24 cellular contexts compared by ENCODE assay signal in genomic region chr2:48474599-48475298, GRCh38. TPM values are rescaled to one million over a fixed set of nuclear protein-coding genes. Genes with fewer than 3 reads are reported as not detected.
DNase-seq lines count a peak whose midpoint lies in the region; ATAC-seq and TF ChIP-seq lines count a peak whose summit lies in the region.
"Had no signal": no experiment of that assay in that cellular context is flagged by ENCODE, and none has a peak within 500 bp of the region (broad histone marks: within the 10 kb centered on the region; RNA-seq: fewer than 3 reads in every experiment).

No MANE protein-coding gene starts in this region.

- ATAC-seq in left lung (no peak), HG03095 (IDR thresholded peaks at IDR 0.05; ENCODE audit: unreplicated experiment) (no peak), GM19397 (IDR thresholded peaks at IDR 0.05; ENCODE audit: unreplicated experiment) (no peak)
- ATAC-seq: activated CD4-positive, CD25-positive, alpha-beta regulatory T cell treated with anti-CD3 and anti-CD28 coated beads, Interleukin-2, amount 50 U/mL, for 24 hours; stimulated activated memory B cell treated with anti-CD40 and anti-IgM and Interleukin-4, amounts not matched to agents 10 μg/mL and 1 μg/mL and 100 μg/mL, for 72 hours had no signal

- H3K36me3 ChIP-seq in adipocyte (ENCODE audit: control insufficient read depth, insufficient read depth, low read length, severe bottlenecking) (peaks cover 17% of the 10 kb centered on the region), left lung (peaks cover 0 to 66% of the 10 kb centered on the region in 2 donors), smooth muscle cell (ENCODE audit: low read depth) (no peaks in the 10 kb centered on the region), OCI-LY7 (ENCODE audit: insufficient read depth, low read length) (peaks cover 53% of the 10 kb centered on the region)

- POLR2A ChIA-PET in OCI-LY7 (lab: Charles Lee), result no interaction called here

- peak overlapping the region; percentile 39 for H3K4me2 ChIP-seq in smooth muscle cell
- no peak overlapping the region for H3K4me2 ChIP-seq in OCI-LY7 (ENCODE audit: low read length)

- H4K20me1 ChIP-seq in smooth muscle cell (ENCODE audit: low read depth) (no peaks in the 10 kb centered on the region), OCI-LY7 (ENCODE audit: insufficient read depth, low read length) (no peaks in the 10 kb centered on the region)

- intact Hi-C loops in left lung (cut with DNase I), result no loop called here
- intact Hi-C loops in OCI-LY7 (cut with micrococcal nuclease; ENCODE audit: unreplicated experiment), result no loop called here

- no peak overlapping the region for H2AFZ ChIP-seq in smooth muscle cell (ENCODE audit: low read depth)
- no peak overlapping the region for H2AFZ ChIP-seq in OCI-LY7 (ENCODE audit: low read length)

- peaks cover 8% of the 10 kb centered on the region for H3F3A ChIP-seq in smooth muscle cell (ENCODE audit: low read depth)

- H3K4me1 ChIP-seq in adipocyte (ENCODE audit: control insufficient read depth, insufficient read depth, low read length), result peaks cover 15% of the 10 kb centered on the region
- H3K4me1 ChIP-seq in left lung, result peaks cover 0 to 2% of the 10 kb centered on the region in 2 donors
- H3K4me1 ChIP-seq in smooth muscle cell (ENCODE audit: low read depth), result peaks cover 5% of the 10 kb centered on the region
- no peaks in the 10 kb centered on the region for H3K4me1 ChIP-seq in OCI-LY7 (ENCODE audit: insufficient read depth, low read length, poor library complexity, severe bottlenecking)
- H3K4me1 ChIP-seq: tibial nerve had no signal

- TF ChIP-seq CTCF in fibroblast of pulmonary artery (IDR thresholded peaks at IDR 0.05; ENCODE audit: low read length, missing control alignments) (no peak), left lung (IDR thresholded peaks at IDR 0.05) (no peak), smooth muscle cell (IDR thresholded peaks at IDR 0.05; ENCODE audit: borderline replicate concordance, insufficient read depth, poor library complexity, severe bottlenecking) (no peak), OCI-LY7 (conservative IDR thresholded peaks at IDR 0.05; ENCODE audit: low read length) (no peak)

- no TSS peak for BruUV-seq in OCI-LY7 (replicated peaks; lab: Mats Ljungman, UMichigan)

- 30% methylated on average over 5 of the region's 5 CpGs for WGBS in smooth muscle cell (ENCODE audit: low lambda C conversion rate)

- H3K27ac ChIP-seq in left lung, result peak overlapping the region; percentile 1 to 41
- H3K27ac ChIP-seq in smooth muscle cell (ENCODE audit: low read depth), result no peak overlapping the region
- H3K27ac ChIP-seq in OCI-LY7 (ENCODE audit: low read depth, low read length, poor library complexity, severe bottlenecking), result no peak overlapping the region
- H3K27ac ChIP-seq: tibial nerve had no signal

- H3K27me3 ChIP-seq in adipocyte (replicated peaks; ENCODE audit: control insufficient read depth, insufficient read depth, low read length), result no peaks in the 10 kb centered on the region
- no peaks in the 10 kb centered on the region for H3K27me3 ChIP-seq in left lung
- H3K27me3 ChIP-seq in smooth muscle cell (ENCODE audit: low read depth), result no peaks in the 10 kb centered on the region
- H3K27me3 ChIP-seq: adrenal gland, tibial nerve had no signal

- H3K9ac ChIP-seq in adipocyte (ENCODE audit: low read length) (no peak overlapping the region), smooth muscle cell (ENCODE audit: low read depth) (no peak overlapping the region)

- H3K79me2 ChIP-seq in smooth muscle cell (ENCODE audit: low read depth) (no peaks in the 10 kb centered on the region), OCI-LY7 (ENCODE audit: insufficient read depth, low read depth, low read length) (no peaks in the 10 kb centered on the region)

- CTCF ChIA-PET in OCI-LY7 (lab: Charles Lee; ENCODE audit: unreplicated experiment), result no interaction called here

- no peaks in the 10 kb centered on the region for H3K9me2 ChIP-seq in OCI-LY7 (ENCODE audit: insufficient read depth, low read length)

- H3K4me3 ChIP-seq in adipocyte (ENCODE audit: low read length) (no peak overlapping the region), fibroblast of pulmonary artery (replicated peaks; ENCODE audit: low read depth, low read length) (no peak overlapping the region), left lung (no peak overlapping the region), smooth muscle cell (no peak overlapping the region), OCI-LY7 (ENCODE audit: low read depth, low read length, poor library complexity, severe bottlenecking) (no peak overlapping the region)
- H3K4me3 ChIP-seq: adrenal gland, tibial nerve had no signal

- DNase-seq in adipocyte (ENCODE audit: low read depth) (peak; percentile 73), fibroblast of pulmonary artery (ENCODE audit: low read depth) (peak; percentile 77), left lung (no peak), smooth muscle cell (lab: John Stamatoyannopoulos, UW; ENCODE audit: unreplicated experiment) (no peak), OCI-LY7 (ENCODE audit: low spot score) (no peak), NCI-H510A (lab: John Stamatoyannopoulos, UW) (no peak)
- DNase-seq: activated gamma-delta T cell; adrenal gland; AML-193; COR-L47; effector CD8-positive, alpha-beta T cell; GOT3; hippocampal formation; midbrain; NCI-H1048; NCI-H1930; NCI-H345; T1000 had no signal

- no peaks in the 10 kb centered on the region for H3K9me3 ChIP-seq in adipocyte (ENCODE audit: control insufficient read depth, low read length)
- no peaks in the 10 kb centered on the region for H3K9me3 ChIP-seq in left lung
- no peaks in the 10 kb centered on the region for H3K9me3 ChIP-seq in smooth muscle cell (replicated peaks; ENCODE audit: low read depth)
- no peaks in the 10 kb centered on the region for H3K9me3 ChIP-seq in OCI-LY7 (ENCODE audit: low read length)
- H3K9me3 ChIP-seq: adrenal gland, tibial nerve had no signal

RNA-seq across cellular contexts. Expression of gene PPP1R21, which starts 34.2 kb away (rescaled TPM):
- 10 to 100 TPM; 26.2 to 26.4 TPM for total RNA-seq in left lung
- 16.1 and 18.4 TPM in 2 replicates for total RNA-seq in smooth muscle cell
- polyA plus RNA-seq in smooth muscle cell, result 11.5 and 15.7 TPM in 2 replicates
- 12.7 and 13.6 TPM in 2 replicates for total RNA-seq in OCI-LY7 (2014; rRNA removed; shearing (Covaris generic))
- 21.0 and 27.2 TPM in 2 replicates for total RNA-seq in OCI-LY7 (2022)

RNA-seq across cellular contexts. Expression of gene STON1, which starts 55.2 kb away (rescaled TPM):
- total RNA-seq in left lung (10 to 100 TPM; 12.4 to 17.6 TPM), smooth muscle cell (56.6 and 60.3 TPM in 2 replicates), OCI-LY7 (2022) (0.51 and 0.96 TPM in 2 replicates)
- 13.8 and 15.3 TPM in 2 replicates for polyA plus RNA-seq in smooth muscle cell
- total RNA-seq in OCI-LY7 (2014; rRNA removed; shearing (Covaris generic)), result 0.18 and 0.88 TPM in 2 replicates
- total RNA-seq: HT-29 had no signal

Comparison
In these comparisons a context has a peak if more than half of its experiments do, and no peak if none do; other contexts are left out.
1. DNase-seq: peak in adipocyte (single experiment) and fibroblast of pulmonary artery (single experiment); none in left lung (0 of 2), smooth muscle cell (single experiment), OCI-LY7 (single experiment) and NCI-H510A (single experiment).
2. H3K27ac ChIP-seq: peak in left lung (2 of 2); none in smooth muscle cell (single experiment) and OCI-LY7 (single experiment).
3. RNA of gene STON1, which starts 55.2 kb away (total RNA-seq): 56.6 to 60.3 TPM in smooth muscle cell and 12.4 to 17.6 TPM in left lung; 0.18 to 0.96 TPM in OCI-LY7; every median in the first group is over 4 times any median in the second.